1 cellular context compared by ENCODE assay signal in genomic region chr3:10668077-10668476, GRCh38.
A peak's percentile ranks its signal among the peaks of the same experiment; 100 is the strongest.
TF ChIP-seq lines count a peak whose summit lies in the region.

No MANE protein-coding gene starts in this region.

TF ChIP-seq in K562, 482 proteins besides CTCF, POLR2A, EP300 and RAD21 (continued from another document):
- TF ChIP-seq ZNF518B (CRISPR knock-in tag; IDR thresholded peaks at IDR 0.05): no peak
- TF ChIP-seq ELK3 (CRISPR knock-in tag; IDR thresholded peaks at IDR 0.05): no peak
- no peak for TF ChIP-seq HNRNPL (IDR thresholded peaks at IDR 0.05; ENCODE audit: low read depth, low read length)
- peak; percentile 33 to 52; a peak in 1 of 4 replicates for TF ChIP-seq KDM1A (IDR thresholded peaks at IDR 0.05)
- TF ChIP-seq ZFP36 (IDR thresholded peaks at IDR 0.05; ENCODE audit: low read depth, low read length, partially characterized antibody): peak; percentile 78
- no peak for TF ChIP-seq ZKSCAN3 (CRISPR knock-in tag; IDR thresholded peaks at IDR 0.05)
